In the genomic region with DNA sequence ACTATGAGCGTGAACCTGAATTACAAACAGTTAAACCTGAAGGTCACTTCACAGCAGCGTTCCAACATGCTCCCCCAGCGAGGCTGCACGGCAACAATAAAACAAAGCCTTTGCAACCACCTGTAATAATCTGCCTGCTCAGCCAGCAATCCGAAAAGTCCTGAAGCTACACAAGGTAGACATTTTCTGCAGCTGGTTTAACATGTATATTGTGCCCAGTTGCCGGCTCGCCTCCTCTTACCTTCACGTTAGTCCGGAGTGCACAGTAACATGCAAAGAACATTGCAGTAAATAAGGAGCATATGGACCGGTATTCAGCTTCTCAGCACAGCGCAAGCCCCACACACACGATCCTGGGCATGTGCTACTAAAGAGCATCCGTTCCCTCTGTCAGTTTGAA, we compare ENCODE assay signal across 13 cellular contexts.
DNase-seq lines count a peak whose midpoint lies in the region; ATAC-seq and TF ChIP-seq lines count a peak whose summit lies in the region.
"Had no signal": no experiment of that assay in that cellular context is flagged by ENCODE, and none has a peak within 500 bp of the region (broad histone marks: within the 10 kb centered on the region; RNA-seq: fewer than 3 reads in every experiment).

No MANE protein-coding gene starts in this region.

- intact Hi-C loops in colonic mucosa (cut with DNase I), result no loop called here
- intact Hi-C loops in activated T-helper 2 cell treated with anti-CD3 and anti-CD28 coated beads, Interferon-gamma antibody, Interleukin-2, Interleukin-4, amounts not matched to agents 10 μg/mL and 5 μg/mL and 100 μg/mL, durations not matched to agents 14 hours and 24 hours and 36 hours (cut with micrococcal nuclease), result no loop called here

- peak overlapping the region; percentile 80 for H2AFZ ChIP-seq in smooth muscle cell (ENCODE audit: low read depth)

- no peaks in the 10 kb centered on the region for H3K79me2 ChIP-seq in smooth muscle cell (ENCODE audit: low read depth)

- no peak overlapping the region for H3K4me3 Mint-ChIP-seq in activated T-helper 2 cell treated with anti-CD3 and anti-CD28 coated beads, Interferon-gamma antibody, Interleukin-2, Interleukin-4, amounts not matched to agents 10 μg/mL and 5 μg/mL and 100 μg/mL, durations not matched to agents 14 hours and 24 hours and 36 hours (ENCODE audit: low read depth)
- H3K4me3 Mint-ChIP-seq: activated T-cell treated with anti-CD3 and anti-CD28 coated beads, Interleukin-2, amount 50 U/mL, for 4 hours; CD4-positive, CD25-positive, alpha-beta regulatory T cell had no signal

- no peaks in the 10 kb centered on the region for H3K4me1 Mint-ChIP-seq in activated T-helper 2 cell treated with anti-CD3 and anti-CD28 coated beads, Interferon-gamma antibody, Interleukin-2, Interleukin-4, amounts not matched to agents 10 μg/mL and 5 μg/mL and 100 μg/mL, durations not matched to agents 14 hours and 24 hours and 36 hours (ENCODE audit: low read depth)
- H3K4me1 Mint-ChIP-seq: CD4-positive, CD25-positive, alpha-beta regulatory T cell had no signal

- DNase-seq in colonic mucosa (peak; percentile 19), smooth muscle cell (lab: John Stamatoyannopoulos, UW; ENCODE audit: unreplicated experiment) (no peak), dermis blood vessel endothelial cell (no peak)
- DNase-seq in activated T-helper 2 cell treated with anti-CD3 and anti-CD28 coated beads, Interferon-gamma antibody, Interleukin-2, Interleukin-4, amounts not matched to agents 10 μg/mL and 5 μg/mL and 100 μg/mL, durations not matched to agents 14 hours and 24 hours and 36 hours (ENCODE audit: low spot score), result no peak
- DNase-seq: activated T-cell treated with anti-CD3 and anti-CD28 coated beads, Interleukin-2, amount 50 U/mL, for 4 hours; CD4-positive, CD25-positive, alpha-beta regulatory T cell; lower lobe of right lung; NCI-H2171; right lobe of liver had no signal

- ATAC-seq in HG02938 (IDR thresholded peaks at IDR 0.05; ENCODE audit: unreplicated experiment) (no peak), HG03469 (IDR thresholded peaks at IDR 0.05; ENCODE audit: unreplicated experiment) (no peak)
- ATAC-seq: activated T-cell treated with anti-CD3 and anti-CD28 coated beads, Interleukin-2, amount 50 U/mL, for 4 hours; lower lobe of right lung; right lobe of liver had no signal

- H3K9me3 Mint-ChIP-seq in activated T-helper 2 cell treated with anti-CD3 and anti-CD28 coated beads, Interferon-gamma antibody, Interleukin-2, Interleukin-4, amounts not matched to agents 10 μg/mL and 5 μg/mL and 100 μg/mL, durations not matched to agents 14 hours and 24 hours and 36 hours, result peaks cover 5% of the 10 kb centered on the region

- H3K36me3 ChIP-seq in HUES48 (ENCODE audit: control insufficient read depth, insufficient read depth, low read length) (no peaks in the 10 kb centered on the region), colonic mucosa (no peaks in the 10 kb centered on the region), smooth muscle cell (ENCODE audit: low read depth) (no peaks in the 10 kb centered on the region)
- H3K36me3 ChIP-seq: lower lobe of right lung, right lobe of liver had no signal

- H3K27me3 Mint-ChIP-seq in activated T-helper 2 cell treated with anti-CD3 and anti-CD28 coated beads, Interferon-gamma antibody, Interleukin-2, Interleukin-4, amounts not matched to agents 10 μg/mL and 5 μg/mL and 100 μg/mL, durations not matched to agents 14 hours and 24 hours and 36 hours (ENCODE audit: low read depth), result no peaks in the 10 kb centered on the region
- H3K27me3 Mint-ChIP-seq: CD4-positive, CD25-positive, alpha-beta regulatory T cell had no signal

- H3K27me3 ChIP-seq in HUES48 (ENCODE audit: control insufficient read depth, insufficient read depth, low read length) (no peaks in the 10 kb centered on the region; the same call in 1 of the 2 replicates), colonic mucosa (no peaks in the 10 kb centered on the region), layer of hippocampus (ENCODE audit: control insufficient read depth, insufficient read depth, low read length) (no peaks in the 10 kb centered on the region), smooth muscle cell (ENCODE audit: low read depth) (no peaks in the 10 kb centered on the region)
- H3K27me3 ChIP-seq: right lobe of liver had no signal

- no peaks in the 10 kb centered on the region for H3K9me3 ChIP-seq in HUES48 (ENCODE audit: control insufficient read depth, insufficient read depth, low read length)
- H3K9me3 ChIP-seq in colonic mucosa, result no peaks in the 10 kb centered on the region
- H3K9me3 ChIP-seq in smooth muscle cell (replicated peaks; ENCODE audit: low read depth), result no peaks in the 10 kb centered on the region
- H3K9me3 ChIP-seq: lower lobe of right lung, right lobe of liver had no signal

- peak overlapping the region; percentile 42; the same call in 1 of the 2 replicates for H3K4me3 ChIP-seq in HUES48 (ENCODE audit: low read depth, low read length)
- H3K4me3 ChIP-seq in colonic mucosa, result no peak overlapping the region
- peak overlapping the region; percentile 16 for H3K4me3 ChIP-seq in smooth muscle cell
- H3K4me3 ChIP-seq: lower lobe of right lung, right lobe of liver had no signal

- H3F3A ChIP-seq in smooth muscle cell (ENCODE audit: low read depth), result no peaks in the 10 kb centered on the region

- 46% methylated on average over 13 of the region's 13 CpGs for WGBS in smooth muscle cell (ENCODE audit: low lambda C conversion rate)

- H4K20me1 ChIP-seq in smooth muscle cell (ENCODE audit: low read depth), result no peaks in the 10 kb centered on the region

- no peaks in the 10 kb centered on the region for H3K36me3 Mint-ChIP-seq in activated T-helper 2 cell treated with anti-CD3 and anti-CD28 coated beads, Interferon-gamma antibody, Interleukin-2, Interleukin-4, amounts not matched to agents 10 μg/mL and 5 μg/mL and 100 μg/mL, durations not matched to agents 14 hours and 24 hours and 36 hours (ENCODE audit: low read depth)
- H3K36me3 Mint-ChIP-seq: CD4-positive, CD25-positive, alpha-beta regulatory T cell had no signal

- TF ChIP-seq CTCF in colonic mucosa (IDR thresholded peaks at IDR 0.05) (no peak), smooth muscle cell (IDR thresholded peaks at IDR 0.05; ENCODE audit: borderline replicate concordance, insufficient read depth, poor library complexity, severe bottlenecking) (no peak)

- H3K4me1 ChIP-seq in HUES48 (ENCODE audit: control insufficient read depth, insufficient read depth, low read length), result peaks cover 59% of the 10 kb centered on the region
- H3K4me1 ChIP-seq in colonic mucosa, result no peaks in the 10 kb centered on the region
- H3K4me1 ChIP-seq in smooth muscle cell (ENCODE audit: low read depth), result peaks cover 20% of the 10 kb centered on the region
- H3K4me1 ChIP-seq: lower lobe of right lung, right lobe of liver had no signal

- H3K27ac ChIP-seq in HUES48 (ENCODE audit: low read depth, low read length) (peak overlapping the region; percentile 90), colonic mucosa (no peak overlapping the region), layer of hippocampus (ENCODE audit: low read depth, low read length) (peak overlapping the region; percentile 6), smooth muscle cell (ENCODE audit: low read depth) (no peak overlapping the region)
- H3K27ac ChIP-seq: lower lobe of right lung, right lobe of liver had no signal

- H3K27ac Mint-ChIP-seq in activated T-helper 2 cell treated with anti-CD3 and anti-CD28 coated beads, Interferon-gamma antibody, Interleukin-2, Interleukin-4, amounts not matched to agents 10 μg/mL and 5 μg/mL and 100 μg/mL, durations not matched to agents 14 hours and 24 hours and 36 hours, result no peak overlapping the region
- H3K27ac Mint-ChIP-seq: CD4-positive, CD25-positive, alpha-beta regulatory T cell had no signal

- H3K9ac ChIP-seq in HUES48 (ENCODE audit: low read depth, low read length), result peak overlapping the region; percentile 23; the same call in 1 of the 2 replicates
- H3K9ac ChIP-seq in colonic mucosa (ENCODE audit: low read depth in 2 of 2, low read length in 2 of 2), result no peak overlapping the region
- H3K9ac ChIP-seq in smooth muscle cell (ENCODE audit: low read depth), result no peak overlapping the region

- H3K4me2 ChIP-seq in smooth muscle cell, result peak overlapping the region; percentile 72

Comparison
In these comparisons a context has a peak if more than half of its experiments do, and no peak if none do; other contexts are left out.
1. H3K27ac ChIP-seq: peak in HUES48 (single experiment) and layer of hippocampus (single experiment); none in colonic mucosa (single experiment) and smooth muscle cell (single experiment).